1 cellular context compared by ENCODE assay signal in the genomic region with DNA sequence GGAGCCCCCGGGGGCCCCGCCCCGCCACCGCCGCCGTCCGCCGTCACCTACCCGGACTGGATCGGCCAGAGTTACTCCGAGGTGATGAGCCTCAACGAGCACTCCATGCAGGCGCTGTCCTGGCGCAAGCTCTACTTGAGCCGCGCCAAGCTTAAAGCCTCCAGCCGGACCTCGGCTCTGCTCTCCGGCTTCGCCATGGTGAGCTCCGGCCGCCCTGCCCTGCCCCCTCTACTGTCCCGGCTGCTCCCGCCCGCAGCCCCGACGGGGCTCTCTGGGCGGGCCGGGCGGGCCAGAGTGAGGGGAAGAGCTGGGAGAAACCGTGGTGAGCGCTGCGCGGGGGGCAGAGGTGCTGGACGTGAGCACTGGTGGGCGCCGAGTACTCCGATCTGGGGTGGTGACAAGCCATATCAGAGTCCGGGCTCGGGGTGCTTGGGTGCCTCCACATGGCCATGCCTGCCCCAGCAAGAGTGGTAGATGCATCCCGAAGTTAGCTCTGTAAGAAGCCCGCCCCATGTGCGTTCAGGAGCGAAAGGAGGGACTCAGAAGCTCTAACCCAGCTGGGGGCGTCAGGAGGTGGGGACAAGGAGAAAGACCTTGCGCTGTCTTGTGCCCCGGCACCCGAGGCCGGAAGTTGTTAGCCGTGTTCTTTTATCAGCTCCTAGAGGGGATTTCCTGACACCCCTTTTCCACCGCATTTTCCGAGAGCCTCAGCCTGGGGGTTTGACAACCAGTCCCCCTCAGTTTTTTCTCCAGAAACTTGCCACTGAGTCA.
TF ChIP-seq lines count a peak whose summit lies in the region.

No MANE protein-coding gene starts in this region.

TF ChIP-seq in WTC11, 78 proteins besides CTCF, POLR2A, EP300 and RAD21 (continued from another document):
- no peak for TF ChIP-seq TEAD4 (CRISPR knock-in tag; IDR thresholded peaks at IDR 0.05)
